Comparison of ENCODE assay signal across 8 cellular contexts in genomic region chr4:152935661-152936445, GRCh38. TPM values are rescaled to one million over a fixed set of nuclear protein-coding genes. Genes with fewer than 3 reads are reported as not detected.
DNase-seq lines count a peak whose midpoint lies in the region; ATAC-seq, FAIRE-seq and TF ChIP-seq lines count a peak whose summit lies in the region.

FHDC1 (plus strand) TSS chr4:152936323; CDS start chr4:152943058, 6,735 bp downstream.

- peaks cover 24% of the 10 kb centered on the region for H3K4me1 Mint-ChIP-seq in activated T-helper 1 cell treated with anti-CD3 and anti-CD28 coated beads, Interleukin-12 subunit alpha, Interleukin-12 subunit beta, Interleukin-2, Interleukin-4 antibody, amounts not matched to agents 30 ng/mL and 10 ng/mL and 1 ng/mL, durations not matched to agents 14 hours and 24 hours and 36 hours (ENCODE audit: low read depth)

- peaks cover 59% of the 10 kb centered on the region for H3K27me3 Mint-ChIP-seq in activated T-helper 1 cell treated with anti-CD3 and anti-CD28 coated beads, Interleukin-12 subunit alpha, Interleukin-12 subunit beta, Interleukin-2, Interleukin-4 antibody, amounts not matched to agents 30 ng/mL and 10 ng/mL and 1 ng/mL, durations not matched to agents 14 hours and 24 hours and 36 hours (ENCODE audit: insufficient read depth)

- TF ChIP-seq EP300 in A549 (IDR thresholded peaks at IDR 0.05), result no peak

- FAIRE-seq in A549 (lab: Jason Lieb, UNC), result no peak

- H3K4me3 Mint-ChIP-seq in activated T-helper 1 cell treated with anti-CD3 and anti-CD28 coated beads, Interleukin-12 subunit alpha, Interleukin-12 subunit beta, Interleukin-2, Interleukin-4 antibody, amounts not matched to agents 30 ng/mL and 10 ng/mL and 1 ng/mL, durations not matched to agents 14 hours and 24 hours and 36 hours, result peak within 1 kb of the TSS; percentile 75

- no peak for TF ChIP-seq POLR2A in A549 (IDR thresholded peaks at IDR 0.05; ENCODE audit: low read length)

- ATAC-seq in A549 (peak; percentile 76 to 77), left cardiac atrium (peak; percentile 28 to 52), psoas muscle (peak; percentile 31 to 70 (median 54)), GM21717 (IDR thresholded peaks at IDR 0.05; ENCODE audit: unreplicated experiment) (no peak), HG03139 (IDR thresholded peaks at IDR 0.05; ENCODE audit: unreplicated experiment) (no peak)

- peak in 1 of 2 experiments; percentile 35 for DNase-seq in A549 (ENCODE audit: low read depth in 1 of 2, low spot score in 1 of 2)
- DNase-seq in NCI-H146 (lab: John Stamatoyannopoulos, UW), result peak; percentile 86
- no peak for DNase-seq in activated T-helper 1 cell treated with anti-CD3 and anti-CD28 coated beads, Interleukin-12 subunit alpha, Interleukin-12 subunit beta, Interleukin-2, Interleukin-4 antibody, amounts not matched to agents 30 ng/mL and 10 ng/mL and 1 ng/mL, durations not matched to agents 14 hours and 24 hours and 36 hours (ENCODE audit: low spot score)
- DNase-seq in left cardiac atrium, result no peak
- DNase-seq in psoas muscle, result peak in 1 of 2 donors; percentile 17

- peak within 1 kb of the TSS; percentile 100 for H3K4me2 ChIP-seq in A549

- H3K9me3 ChIP-seq in A549, result no peaks in the 10 kb centered on the region
- no peaks in the 10 kb centered on the region for H3K9me3 ChIP-seq in psoas muscle

- H3K4me1 ChIP-seq in A549, result 0 out of 3 replicates have a peak, but pooled peaks cover 7% of the 10 kb centered on the region
- H3K4me1 ChIP-seq in psoas muscle, result peaks cover 9% of the 10 kb centered on the region

- TF ChIP-seq RAD21 in A549 (conservative IDR thresholded peaks at IDR 0.05 in 1 of 2, IDR thresholded peaks at IDR 0.05 in 1 of 2), result no peak

- 35% methylated on average over 7 of the region's 74 CpGs for WGBS in A549 (ENCODE audit: missing lambda C conversion rate)
- WGBS in psoas muscle, 3 donors, result 3 to 7% (median 5%) methylated on average over 45 to 74 of the region's 74 CpGs

- H3K27me3 ChIP-seq in psoas muscle (ENCODE audit: insufficient read depth in 3 of 3, low read length in 2 of 3), result peaks cover 0 to 76% (median 22%) of the 10 kb centered on the region in 3 donors

- intact Hi-C loops in activated T-helper 1 cell treated with anti-CD3 and anti-CD28 coated beads, Interleukin-12 subunit alpha, Interleukin-12 subunit beta, Interleukin-2, Interleukin-4 antibody, amounts not matched to agents 30 ng/mL and 10 ng/mL and 1 ng/mL, durations not matched to agents 14 hours and 24 hours and 36 hours (cut with micrococcal nuclease), result loop anchor here (2.0 to 5.0 kb wide), 3 partner anchors 157 to 851 kb away; partner anchors contain the start of genes ARFIP1, SFRP2 and TIGD4
- intact Hi-C loops in left cardiac atrium (cut with DNase I) (no loop called here), psoas muscle (cut with DNase I) (no loop called here)

- H3K4me3 ChIP-seq in A549 (peak within 1 kb of the TSS; percentile 74), GM08714 (ENCODE audit: low read length) (peak within 1 kb of the TSS; percentile 78; the same call in 1 of the 2 replicates), psoas muscle (peak within 1 kb of the TSS; percentile 78)

- POLR2A ChIA-PET in A549 (lab: Yijun Ruan, JAX), result no interaction called here

- H3K36me3 Mint-ChIP-seq in activated T-helper 1 cell treated with anti-CD3 and anti-CD28 coated beads, Interleukin-12 subunit alpha, Interleukin-12 subunit beta, Interleukin-2, Interleukin-4 antibody, amounts not matched to agents 30 ng/mL and 10 ng/mL and 1 ng/mL, durations not matched to agents 14 hours and 24 hours and 36 hours (ENCODE audit: low read depth), result peaks cover 2% of the 10 kb centered on the region

- no peaks in the 10 kb centered on the region for H3K9me3 Mint-ChIP-seq in activated T-helper 1 cell treated with anti-CD3 and anti-CD28 coated beads, Interleukin-12 subunit alpha, Interleukin-12 subunit beta, Interleukin-2, Interleukin-4 antibody, amounts not matched to agents 30 ng/mL and 10 ng/mL and 1 ng/mL, durations not matched to agents 14 hours and 24 hours and 36 hours

- H3K27ac ChIP-seq in A549, result peak within 1 kb of the TSS; percentile 42 to 78; a peak in 5 of 6 replicates
- no peak within 1 kb of the TSS for H3K27ac ChIP-seq in psoas muscle

- no peak for TF ChIP-seq CTCF in A549 (IDR thresholded peaks at IDR 0.05)
- no peak for TF ChIP-seq CTCF in psoas muscle (IDR thresholded peaks at IDR 0.05)

- H3K36me3 ChIP-seq in psoas muscle (ENCODE audit: insufficient read depth in 1 of 2, low read depth in 1 of 2), result no peaks in the 10 kb centered on the region

- H3K27ac Mint-ChIP-seq in activated T-helper 1 cell treated with anti-CD3 and anti-CD28 coated beads, Interleukin-12 subunit alpha, Interleukin-12 subunit beta, Interleukin-2, Interleukin-4 antibody, amounts not matched to agents 30 ng/mL and 10 ng/mL and 1 ng/mL, durations not matched to agents 14 hours and 24 hours and 36 hours, result no peak within 1 kb of the TSS

- CTCF ChIA-PET in A549 (lab: Yijun Ruan, JAX), result interaction anchor here (0.6 to 1.4 kb wide), 2 partner anchors 40 to 192 kb away, joined by 3 to 5 read pairs; no protein-coding TSS in a partner anchor

TF ChIP-seq in A549, 52 proteins besides CTCF, POLR2A, EP300 and RAD21:
- TF ChIP-seq ZC3H11A (IDR thresholded peaks at IDR 0.05) (no peak), CBX8 (IDR thresholded peaks at IDR 0.05) (no peak), MAX (IDR thresholded peaks at IDR 0.05) (no peak; the same call in 1 of the 2 replicates), MAZ (IDR thresholded peaks at IDR 0.05; ENCODE audit: borderline replicate concordance, low read depth, low read length) (no peak), TFCP2L1 (CRISPR knock-in tag; IDR thresholded peaks at IDR 0.05) (no peak), KDM1A (IDR thresholded peaks at IDR 0.05; ENCODE audit: low read depth) (no peak), ESRRA (IDR thresholded peaks at IDR 0.05; ENCODE audit: borderline replicate concordance, low read length) (no peak)

RNA-seq across cellular contexts. Expression of gene FHDC1, which starts in this region (rescaled TPM):
- polyA plus RNA-seq in A549 (2011; rRNA removed), result 0.08 and 0.13 TPM in 2 replicates
- 0.07 and 0.09 TPM in 2 replicates for polyA plus RNA-seq in A549 (2012; cell fraction: cytosol; rRNA removed)
- 0.23 and 0.38 TPM in 2 replicates for polyA plus RNA-seq in A549 (2012; cell fraction: nucleus; rRNA removed)
- 0.31 to 0.32 TPM (median 0.31 TPM) in 3 replicates for polyA plus RNA-seq in A549 (2017; fragmentation: RNase III; extraction: RNeasy Plus Mini Kit Qiagen cat#74134 plus additional on column Dnase treatment)
- polyA minus RNA-seq in A549 (2011; rRNA and poly(A)+ RNA removed), result 0.08 and 0.10 TPM in 2 replicates
- 0.10 TPM in 2 replicates for total RNA-seq in activated T-helper 1 cell treated with anti-CD3 and anti-CD28 coated beads, Interleukin-12 subunit alpha, Interleukin-12 subunit beta, Interleukin-2, Interleukin-4 antibody, amounts not matched to agents 30 ng/mL and 10 ng/mL and 1 ng/mL, durations not matched to agents 14 hours and 24 hours and 36 hours
- under 1 TPM; 0.50 to 0.53 TPM for total RNA-seq in left cardiac atrium
- total RNA-seq in psoas muscle, result under 1 TPM; 0.27 to 0.54 (median 0.33) TPM
- polyA plus RNA-seq in psoas muscle, result 1 to 10 TPM in 1 of 3 donors, under 1 TPM in 2; 0.31 to 2.8 (median 0.52) TPM

Comparison
In these comparisons a context has a peak if more than half of its experiments do, and no peak if none do; other contexts are left out.
1. Peak in ATAC-seq, H3K4me3 ChIP-seq, H3K27ac ChIP-seq and H3K4me2 ChIP-seq in A549; RNA of the gene not detected or under 1 TPM.
2. Peak in ATAC-seq in left cardiac atrium; RNA of the gene not detected or under 1 TPM.
3. ATAC-seq: peak in psoas muscle (4 of 4); none in GM21717 (single experiment) and HG03139 (single experiment).
4. Peak in every context shown above with its lines, with median percentiles within 50 percentile points of each other: H3K4me3 ChIP-seq.